1 cellular context compared by ENCODE assay signal in genomic region chr5:36744678-36745659, GRCh38.
TF ChIP-seq lines count a peak whose summit lies in the region.

No MANE protein-coding gene starts in this region.

TF ChIP-seq in endothelial cell of umbilical vein, 7 proteins besides CTCF, POLR2A, EP300 and RAD21 (continued from another document):
- TF ChIP-seq EZH2 (IDR thresholded peaks at IDR 0.05; ENCODE audit: borderline replicate concordance, low read depth, low read length, severe bottlenecking): no peak
- TF ChIP-seq GATA2 (IDR thresholded peaks at IDR 0.05; ENCODE audit: insufficient read depth, insufficient read length, low read depth, low read length): no peak
- no peak for TF ChIP-seq FOS (IDR thresholded peaks at IDR 0.05; ENCODE audit: borderline replicate concordance, insufficient read depth, low read length)
